ENCODE assay signal across 12 cellular contexts in the genomic region with DNA sequence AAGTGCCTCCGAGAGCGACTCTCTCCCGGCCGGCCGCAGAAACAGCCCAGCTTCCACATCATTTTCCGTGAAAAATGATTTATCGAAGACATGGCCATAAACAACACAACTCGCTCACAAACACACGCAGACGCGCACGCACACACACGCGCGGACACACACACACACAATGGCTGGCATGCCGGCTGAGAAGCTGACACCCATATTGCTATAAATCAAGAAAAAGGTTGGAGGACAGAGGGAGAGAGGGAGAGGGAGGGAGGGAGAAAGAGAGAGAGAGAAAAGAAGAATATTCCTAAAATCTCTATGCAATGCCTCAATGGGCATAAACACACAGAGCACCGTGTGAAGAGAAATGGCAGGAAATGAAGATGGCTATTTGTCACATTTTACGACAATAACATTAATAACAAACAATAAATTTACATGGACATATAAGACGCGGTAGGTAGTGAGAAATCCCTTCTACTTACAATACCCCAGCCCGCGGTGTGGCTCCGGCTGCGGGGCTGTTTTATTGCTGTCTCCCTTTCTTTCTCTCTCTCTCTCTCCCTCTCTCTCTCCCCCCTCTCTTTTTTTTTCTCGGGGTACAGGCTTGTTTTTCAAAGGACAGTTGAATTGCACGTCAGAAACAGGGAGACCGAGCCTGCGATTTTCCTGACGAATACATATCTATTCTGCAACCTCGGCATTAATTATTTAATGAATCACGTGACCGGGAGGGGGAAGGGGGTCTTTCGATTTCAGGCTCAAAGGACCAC. TPM values are rescaled to one million over a fixed set of nuclear protein-coding genes. Genes with fewer than 3 reads are reported as not detected.
DNase-seq lines count a peak whose midpoint lies in the region; FAIRE-seq and TF ChIP-seq lines count a peak whose summit lies in the region.
"Had no signal": no experiment of that assay in that cellular context is flagged by ENCODE, and none has a peak within 500 bp of the region (broad histone marks: within the 10 kb centered on the region; RNA-seq: fewer than 3 reads in every experiment).

No MANE protein-coding gene starts in this region.

- peak in 1 of 4 donors; percentile 19 for TF ChIP-seq EP300 in sigmoid colon (IDR thresholded peaks at IDR 0.05)

- H3K9me3 ChIP-seq in SK-N-MC (ENCODE audit: low read depth, low read length) (no peaks in the 10 kb centered on the region), sigmoid colon (no peaks in the 10 kb centered on the region)

- TF ChIP-seq CTCF in epithelial cell of proximal tubule (conservative IDR thresholded peaks at IDR 0.05; ENCODE audit: low read depth, low read length) (no peak), sigmoid colon (IDR thresholded peaks at IDR 0.05) (no peak)

- no peak for FAIRE-seq in urothelium cell line (lab: Jason Lieb, UNC)
- FAIRE-seq: TTC549 had no signal

- H3K27ac ChIP-seq in SK-N-MC (no peak overlapping the region), sigmoid colon (peak overlapping the region; percentile 94 to 99 (median 96))

- H3K27me3 ChIP-seq in sigmoid colon = no peaks in the 10 kb centered on the region

- H3K36me3 ChIP-seq in SK-N-MC (ENCODE audit: insufficient read depth, low read length) (peaks cover 2% of the 10 kb centered on the region; the same call in 1 of the 2 replicates), sigmoid colon (no peaks in the 10 kb centered on the region)

- peaks cover 0 to 100% (median 96%) of the 10 kb centered on the region in 4 donors for H3K4me1 ChIP-seq in sigmoid colon

- intact Hi-C loops in sigmoid colon (cut with DNase I) = no loop called here

- DNase-seq in NCI-H748 (lab: John Stamatoyannopoulos, UW; ENCODE audit: unreplicated experiment) (peak; percentile 51), NCI-H748 treated with DMSO at 0.1 percent for 48 hours (lab: John Stamatoyannopoulos, UW) (no peak), SK-N-MC (ENCODE audit: low read depth, low spot score) (no peak), epithelial cell of proximal tubule (ENCODE audit: low read depth) (no peak), sigmoid colon (no peak), urothelium cell line (ENCODE audit: low spot score) (no peak), Kasumi-1 (lab: John Stamatoyannopoulos, UW) (no peak), DMS 273 (lab: John Stamatoyannopoulos, UW; ENCODE audit: unreplicated experiment) (no peak)
- DNase-seq: cortex of kidney, NCI-H1694 treated with DMSO at 0.1 percent for 48 hours had no signal

- H3K4me3 ChIP-seq in SK-N-MC (peak overlapping the region; percentile 39), epithelial cell of proximal tubule (ENCODE audit: low read depth, low read length) (peak overlapping the region; percentile 43), sigmoid colon (peak overlapping the region; percentile 3 to 84 (median 36))
- H3K4me3 ChIP-seq: skin epidermis had no signal

- 44 to 82% methylated on average over 33 of the region's 33 CpGs for WGBS in sigmoid colon, 2 donors

- TF ChIP-seq POLR2A in sigmoid colon (IDR thresholded peaks at IDR 0.05) = no peak

- no peak overlapping the region for H3K9ac ChIP-seq in SK-N-MC (ENCODE audit: insufficient read length)

RNA-seq across cellular contexts. Expression of gene HOXB4, which starts 9.5 kb away (rescaled TPM):
- total RNA-seq in epithelial cell of proximal tubule (4.3 and 5.7 TPM in 2 replicates), sigmoid colon (1 to 10 TPM; 4.6 to 8.3 (median 5.4) TPM)
- 1 to 10 TPM in 2 of 3 donors, under 1 TPM in 1; 0.23 to 2.7 (median 1.2) TPM for polyA plus RNA-seq in sigmoid colon

RNA-seq across cellular contexts. Expression of gene HOXB3, which starts 21.4 kb away (rescaled TPM):
- total RNA-seq in epithelial cell of proximal tubule = 22.6 and 49.9 TPM in 2 replicates
- total RNA-seq in sigmoid colon = 10 to 100 TPM; 25.3 to 64.3 (median 30.1) TPM
- 10 to 100 TPM in 2 of 3 donors, 1 to 10 TPM in 1; 6.2 to 16.7 (median 10.2) TPM for polyA plus RNA-seq in sigmoid colon

RNA-seq across cellular contexts. Expression of gene HOXB2, which starts 23.8 kb away (rescaled TPM):
- total RNA-seq in epithelial cell of proximal tubule (21.1 and 43.7 TPM in 2 replicates), sigmoid colon (10 to 100 TPM; 44.9 to 86.1 (median 63.6) TPM)
- 1 to 10 TPM; 1.6 to 7.8 (median 3.0) TPM for polyA plus RNA-seq in sigmoid colon

RNA-seq across cellular contexts. Expression of gene HOXB5, which starts 24.9 kb away (rescaled TPM):
- total RNA-seq in epithelial cell of proximal tubule = 2.8 and 5.5 TPM in 2 replicates
- total RNA-seq in sigmoid colon = 1 to 10 TPM; 1.5 to 2.5 (median 2.1) TPM
- 10 to 100 TPM in 1 of 3 donors, 1 to 10 TPM in 2; 3.2 to 13.9 (median 4.2) TPM for polyA plus RNA-seq in sigmoid colon

RNA-seq across cellular contexts. Expression of gene HOXB6, which starts 36.1 kb away (rescaled TPM):
- 42.9 and 55.6 TPM in 2 replicates for total RNA-seq in epithelial cell of proximal tubule
- total RNA-seq in sigmoid colon = 10 to 100 TPM in 3 of 4 donors, 1 to 10 TPM in 1; 6.7 to 10.5 (median 10.3) TPM
- polyA plus RNA-seq in sigmoid colon = 10 to 100 TPM in 2 of 3 donors, 1 to 10 TPM in 1; 6.0 to 28.5 (median 10.2) TPM
